In the genomic region with DNA sequence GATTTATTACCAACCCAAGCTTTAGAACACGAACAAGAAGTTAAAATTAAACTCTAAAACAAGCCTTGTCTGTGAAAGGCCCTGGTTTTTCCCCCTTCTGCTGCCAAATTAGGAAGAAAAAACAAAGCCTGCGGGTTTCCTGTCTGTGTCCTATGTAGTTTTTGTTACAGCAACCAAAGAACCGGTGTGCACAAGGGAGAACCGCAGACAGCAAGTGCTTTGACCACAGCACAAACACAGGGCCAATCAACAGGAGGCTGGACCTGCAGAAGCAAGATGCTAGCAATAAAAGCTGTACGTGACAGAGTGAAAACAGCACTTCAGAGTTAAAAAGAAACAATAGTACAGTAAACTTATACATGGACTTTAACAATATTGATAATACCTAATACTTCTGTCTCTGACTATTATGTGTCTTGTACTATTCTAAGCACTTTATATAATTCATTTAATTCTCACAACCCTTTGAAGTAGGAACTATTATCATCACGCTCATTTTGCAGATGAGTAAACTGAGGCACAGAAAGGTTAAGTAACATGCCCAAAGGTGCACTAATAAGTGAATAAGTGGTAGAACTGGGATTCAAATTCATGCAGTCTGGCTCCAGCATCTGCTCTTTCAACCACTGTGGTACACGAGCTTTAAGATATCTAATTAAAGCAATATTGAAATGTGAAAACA, we compare ENCODE assay signal across 8 cellular contexts.
DNase-seq lines count a peak whose midpoint lies in the region; ATAC-seq and TF ChIP-seq lines count a peak whose summit lies in the region.

No MANE protein-coding gene starts in this region.

- no peaks in the 10 kb centered on the region for H3K27me3 Mint-ChIP-seq in activated CD4-positive, alpha-beta T cell treated with anti-CD3 and anti-CD28 coated beads, Interleukin-2, amount 10 ng/mL, durations not matched to agents 24 days and 14 days
- H3K27me3 Mint-ChIP-seq in endothelial cell (ENCODE audit: unreplicated experiment): peaks cover 9% of the 10 kb centered on the region
- H3K27me3 Mint-ChIP-seq in osteocyte (ENCODE audit: unreplicated experiment): no peaks in the 10 kb centered on the region

- intact Hi-C loops in activated CD4-positive, alpha-beta T cell treated with anti-CD3 and anti-CD28 coated beads, Interleukin-2, amount 10 ng/mL, durations not matched to agents 24 days and 14 days (cut with micrococcal nuclease): loop anchor here (1.0 to 2.0 kb wide), 11 partner anchors 9 to 186 kb away; a partner anchor contains a TSS

- peak; percentile 54 for ATAC-seq in GM21367 (IDR thresholded peaks at IDR 0.05; ENCODE audit: unreplicated experiment)

- H3K4me3 ChIP-seq in HL-60 (replicated peaks; ENCODE audit: insufficient read depth, low read length): no peak overlapping the region

- TF ChIP-seq CTCF in HL-60 (IDR thresholded peaks at IDR 0.05; ENCODE audit: insufficient read depth, low read length): no peak
- TF ChIP-seq CTCF in endothelial cell (IDR thresholded peaks at IDR 0.05; ENCODE audit: unreplicated experiment): no peak
- no peak for TF ChIP-seq CTCF in osteocyte (IDR thresholded peaks at IDR 0.05)

- H3K9me3 Mint-ChIP-seq in activated CD4-positive, alpha-beta T cell treated with anti-CD3 and anti-CD28 coated beads, Interleukin-2, amount 10 ng/mL, durations not matched to agents 24 days and 14 days: peaks cover 4% of the 10 kb centered on the region
- H3K9me3 Mint-ChIP-seq in endothelial cell (ENCODE audit: unreplicated experiment): no peaks in the 10 kb centered on the region
- no peaks in the 10 kb centered on the region for H3K9me3 Mint-ChIP-seq in osteocyte (ENCODE audit: unreplicated experiment)

- peaks cover 82% of the 10 kb centered on the region for H3K4me1 Mint-ChIP-seq in activated CD4-positive, alpha-beta T cell treated with anti-CD3 and anti-CD28 coated beads, Interleukin-2, amount 10 ng/mL, durations not matched to agents 24 days and 14 days
- H3K4me1 Mint-ChIP-seq in endothelial cell (ENCODE audit: unreplicated experiment) (peaks cover 85% of the 10 kb centered on the region), osteocyte (ENCODE audit: unreplicated experiment) (peaks cover 72% of the 10 kb centered on the region)

- DNase-seq in Daoy (ENCODE audit: low read depth) (peak; percentile 98), HL-60 (ENCODE audit: low read depth in 1 of 2, low spot score in 1 of 2) (peak; percentile 31 to 91), endothelial cell (ENCODE audit: low spot score) (no peak), osteocyte (ENCODE audit: extremely low spot score, unreplicated experiment) (no peak), HT-29 (ENCODE audit: low spot score) (no peak), OCI-M1 (lab: John Stamatoyannopoulos, UW) (no peak)
- DNase-seq in activated CD4-positive, alpha-beta T cell treated with anti-CD3 and anti-CD28 coated beads, Interleukin-2, amount 10 ng/mL, durations not matched to agents 24 days and 14 days: peak; percentile 93

- H3K27me3 ChIP-seq in HL-60 (ENCODE audit: insufficient read depth, poor library complexity, severe bottlenecking): no peaks in the 10 kb centered on the region

- peak overlapping the region; percentile 77 for H3K27ac ChIP-seq in HL-60 (replicated peaks)

- peak overlapping the region; percentile 81 for H3K4me3 Mint-ChIP-seq in activated CD4-positive, alpha-beta T cell treated with anti-CD3 and anti-CD28 coated beads, Interleukin-2, amount 10 ng/mL, durations not matched to agents 24 days and 14 days
- H3K4me3 Mint-ChIP-seq in endothelial cell (ENCODE audit: unreplicated experiment) (no peak overlapping the region), osteocyte (ENCODE audit: unreplicated experiment) (peak overlapping the region; percentile 15)

- H3K36me3 Mint-ChIP-seq in activated CD4-positive, alpha-beta T cell treated with anti-CD3 and anti-CD28 coated beads, Interleukin-2, amount 10 ng/mL, durations not matched to agents 24 days and 14 days (ENCODE audit: low read depth): peaks cover 47% of the 10 kb centered on the region
- H3K36me3 Mint-ChIP-seq in endothelial cell (ENCODE audit: low read depth, unreplicated experiment): peaks cover 8% of the 10 kb centered on the region
- H3K36me3 Mint-ChIP-seq in osteocyte (ENCODE audit: unreplicated experiment): peaks cover 12% of the 10 kb centered on the region

- H3K27ac Mint-ChIP-seq in activated CD4-positive, alpha-beta T cell treated with anti-CD3 and anti-CD28 coated beads, Interleukin-2, amount 10 ng/mL, durations not matched to agents 24 days and 14 days: peak overlapping the region; percentile 99
- H3K27ac Mint-ChIP-seq in endothelial cell (ENCODE audit: unreplicated experiment) (peak overlapping the region; percentile 92), osteocyte (ENCODE audit: unreplicated experiment) (peak overlapping the region; percentile 98)

Comparison
In these comparisons a context has a peak if more than half of its experiments do, and no peak if none do; other contexts are left out.
1. DNase-seq: peak in Daoy (single experiment), HL-60 (2 of 2) and activated CD4-positive, alpha-beta T cell treated with anti-CD3 and anti-CD28 coated beads, Interleukin-2, amount 10 ng/mL, durations not matched to agents 24 days and 14 days (single experiment); none in endothelial cell (single experiment), osteocyte (single experiment), HT-29 (single experiment) and OCI-M1 (single experiment).
2. Peak in every context shown above with its lines, with median percentiles within 50 percentile points of each other: H3K27ac Mint-ChIP-seq.